ENCODE assay signal across 19 cellular contexts in the genomic region with DNA sequence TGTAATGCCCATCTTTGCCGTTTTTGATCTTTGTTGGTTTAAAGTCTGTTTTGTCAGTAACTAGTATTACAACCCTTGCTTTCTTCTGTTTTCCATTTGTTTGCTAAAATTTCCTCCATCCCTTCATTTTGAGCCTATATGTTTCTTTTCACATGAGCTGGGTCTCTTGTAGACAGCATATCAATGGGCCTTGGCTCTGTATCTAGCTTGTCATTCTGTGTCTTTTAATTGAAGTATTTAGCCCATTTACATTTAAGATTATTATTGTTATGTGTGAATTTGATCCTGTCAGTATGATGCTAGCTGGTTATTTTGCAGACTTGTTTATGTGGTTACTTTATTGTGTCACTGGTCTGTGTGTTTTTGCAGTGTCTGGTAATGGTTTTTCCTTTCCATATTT.
DNase-seq lines count a peak whose midpoint lies in the region; ATAC-seq and TF ChIP-seq lines count a peak whose summit lies in the region.
"Had no signal": no experiment of that assay in that cellular context is flagged by ENCODE, and none has a peak within 500 bp of the region (broad histone marks: within the 10 kb centered on the region; RNA-seq: fewer than 3 reads in every experiment).

No MANE protein-coding gene starts in this region.

- no peaks in the 10 kb centered on the region for H3K27me3 ChIP-seq in KMS-11 (ENCODE audit: insufficient read depth, low read depth)
- no peaks in the 10 kb centered on the region for H3K27me3 ChIP-seq in CD8-positive, alpha-beta T cell (ENCODE audit: insufficient read depth, low read length)

- peaks cover 5% of the 10 kb centered on the region for H3K9me3 ChIP-seq in CD8-positive, alpha-beta T cell (ENCODE audit: low read length)

- H2AFZ ChIP-seq in KMS-11 (ENCODE audit: low read depth): peak overlapping the region; percentile 54; the same call in 1 of the 2 replicates
- H2AFZ ChIP-seq: GM23338 had no signal

- no peaks in the 10 kb centered on the region for H3K79me2 ChIP-seq in KMS-11 (ENCODE audit: insufficient read depth, low read depth)

- CTCF ChIA-PET in CD8-positive, alpha-beta T cell (lab: Charles Lee): no interaction called here

- H3K27me3 Mint-ChIP-seq in CD8-positive, alpha-beta T cell (ENCODE audit: low read depth): no peaks in the 10 kb centered on the region
- H3K27me3 Mint-ChIP-seq in stimulated activated memory B cell treated with anti-CD40 and anti-IgM and Interleukin-4, amounts not matched to agents 10 μg/mL and 1 μg/mL and 100 μg/mL, for 72 hours: no peaks in the 10 kb centered on the region
- H3K27me3 Mint-ChIP-seq: CD4-positive, alpha-beta memory T cell had no signal

- POLR2A ChIA-PET in CD8-positive, alpha-beta T cell (lab: Charles Lee): no interaction called here

- H4K20me1 ChIP-seq in KMS-11 (ENCODE audit: insufficient read depth): no peaks in the 10 kb centered on the region

- peak overlapping the region; percentile 29; the same call in 1 of the 2 replicates for H3K9ac ChIP-seq in KMS-11

- H3K4me3 Mint-ChIP-seq in CD8-positive, alpha-beta T cell: no peak overlapping the region
- H3K4me3 Mint-ChIP-seq in stimulated activated memory B cell treated with anti-CD40 and anti-IgM and Interleukin-4, amounts not matched to agents 10 μg/mL and 1 μg/mL and 100 μg/mL, for 72 hours: no peak overlapping the region
- H3K4me3 Mint-ChIP-seq: CD4-positive, alpha-beta memory T cell; GM23338; H9; HFFc6 had no signal

- no peak overlapping the region for H3K4me3 ChIP-seq in KMS-11 (IDR thresholded peaks at IDR 0.05; ENCODE audit: insufficient read depth, low read depth, low read length)
- H3K4me3 ChIP-seq in choroid plexus epithelial cell (ENCODE audit: low read depth, low read length): no peak overlapping the region
- no peak overlapping the region for H3K4me3 ChIP-seq in CD8-positive, alpha-beta T cell (ENCODE audit: low read depth, low read length)
- H3K4me3 ChIP-seq: A549, GM23338 had no signal

- no peaks in the 10 kb centered on the region for H3K36me3 Mint-ChIP-seq in CD8-positive, alpha-beta T cell
- H3K36me3 Mint-ChIP-seq in stimulated activated memory B cell treated with anti-CD40 and anti-IgM and Interleukin-4, amounts not matched to agents 10 μg/mL and 1 μg/mL and 100 μg/mL, for 72 hours: no peaks in the 10 kb centered on the region
- H3K36me3 Mint-ChIP-seq: CD4-positive, alpha-beta memory T cell had no signal

- no peak for ATAC-seq in CD8-positive, alpha-beta T cell
- no peak for ATAC-seq in stimulated activated memory B cell treated with anti-CD40 and anti-IgM and Interleukin-4, amounts not matched to agents 10 μg/mL and 1 μg/mL and 100 μg/mL, for 72 hours
- no peak for ATAC-seq in HG03457 (IDR thresholded peaks at IDR 0.05; ENCODE audit: unreplicated experiment)
- ATAC-seq: A549, GM23338, HCT116 had no signal

- H3K36me3 ChIP-seq in KMS-11 (ENCODE audit: insufficient read depth): no peaks in the 10 kb centered on the region
- no peaks in the 10 kb centered on the region for H3K36me3 ChIP-seq in CD8-positive, alpha-beta T cell (ENCODE audit: insufficient read depth, low read length)

- peak overlapping the region; percentile 88 for H3K4me2 ChIP-seq in KMS-11
- H3K4me2 ChIP-seq: A549, GM23338 had no signal

- no peak overlapping the region for H3K27ac Mint-ChIP-seq in CD8-positive, alpha-beta T cell
- H3K27ac Mint-ChIP-seq in stimulated activated memory B cell treated with anti-CD40 and anti-IgM and Interleukin-4, amounts not matched to agents 10 μg/mL and 1 μg/mL and 100 μg/mL, for 72 hours: no peak overlapping the region
- H3K27ac Mint-ChIP-seq: CD4-positive, alpha-beta memory T cell; GM23338; H9; HFFc6 had no signal

- H3K27ac ChIP-seq in KMS-11: peak overlapping the region; percentile 75
- H3K27ac ChIP-seq in CD8-positive, alpha-beta T cell (ENCODE audit: low read depth, low read length): no peak overlapping the region
- H3K27ac ChIP-seq: A549 had no signal

- H3K9me3 Mint-ChIP-seq in CD8-positive, alpha-beta T cell: peaks cover 44% of the 10 kb centered on the region
- peaks cover 26% of the 10 kb centered on the region for H3K9me3 Mint-ChIP-seq in stimulated activated memory B cell treated with anti-CD40 and anti-IgM and Interleukin-4, amounts not matched to agents 10 μg/mL and 1 μg/mL and 100 μg/mL, for 72 hours

- no peak for TF ChIP-seq CTCF in KMS-11 (conservative IDR thresholded peaks at IDR 0.05; ENCODE audit: low read depth, low read length)
- no peak for TF ChIP-seq CTCF in choroid plexus epithelial cell (conservative IDR thresholded peaks at IDR 0.05; ENCODE audit: low read depth, low read length)
- no peak for TF ChIP-seq CTCF in CD8-positive, alpha-beta T cell (IDR thresholded peaks at IDR 0.05)

- peaks cover 60% of the 10 kb centered on the region for H3K4me1 ChIP-seq in KMS-11 (ENCODE audit: low read depth, poor library complexity, severe bottlenecking)
- H3K4me1 ChIP-seq in CD8-positive, alpha-beta T cell (ENCODE audit: insufficient read depth, low read length): no peaks in the 10 kb centered on the region
- H3K4me1 ChIP-seq: A549, Caco-2 had no signal

- no peaks in the 10 kb centered on the region for H3K4me1 Mint-ChIP-seq in CD8-positive, alpha-beta T cell (ENCODE audit: low read depth)
- H3K4me1 Mint-ChIP-seq in stimulated activated memory B cell treated with anti-CD40 and anti-IgM and Interleukin-4, amounts not matched to agents 10 μg/mL and 1 μg/mL and 100 μg/mL, for 72 hours: no peaks in the 10 kb centered on the region
- H3K4me1 Mint-ChIP-seq: CD4-positive, alpha-beta memory T cell; GM23338 had no signal

- intact Hi-C loops in CD8-positive, alpha-beta T cell (cut with DNase I, micrococcal nuclease): no loop called here

- DNase-seq in OCI-M1 (lab: John Stamatoyannopoulos, UW) (peak; percentile 29), choroid plexus epithelial cell (ENCODE audit: low read depth) (peak; percentile 1)
- no peak for DNase-seq in CD8-positive, alpha-beta T cell
- DNase-seq: 8988T; ACHN; AML-193; C1 segment of cervical spinal cord; Caco-2; CD4-positive, alpha-beta memory T cell; DMS153; DND-41; H9; HFFc6 had no signal

Comparison
In these comparisons a context has a peak if more than half of its experiments do, and no peak if none do; other contexts are left out.
1. DNase-seq: peak in OCI-M1 (single experiment) and choroid plexus epithelial cell (single experiment); none in CD8-positive, alpha-beta T cell (0 of 7).